In genomic region chr16:70065376-70065745, GRCh38 we compare ENCODE assay signal across 8 cellular contexts. TPM values are rescaled to one million over a fixed set of nuclear protein-coding genes. Genes with fewer than 3 reads are reported as not detected.
DNase-seq lines count a peak whose midpoint lies in the region; ATAC-seq and TF ChIP-seq lines count a peak whose summit lies in the region.
"Not testable (repeated sequence)": the region's sequence is repeated elsewhere in the genome, so short reads cannot be mapped to it uniquely, and the experiment has no call there.

No MANE protein-coding gene starts in this region.

- not testable (repeated sequence) for H3K9me3 Mint-ChIP-seq in GM23338; T-helper 2 cell treated with Interferon-gamma antibody and Interleukin-4, amounts not matched to agents 5 μg/mL and 100 μg/mL, for 36 hours; neural crest cell

- H3K9me2 ChIP-seq in GM23338 (ENCODE audit: insufficient read depth), result not testable (repeated sequence)

- not testable (repeated sequence) for H2AFZ ChIP-seq in GM23338

- H3K27me3 ChIP-seq in GM23338 (ENCODE audit: insufficient read depth); brain microvascular endothelial cell (replicated peaks); right atrium auricular region; transverse colon: not testable (repeated sequence)

- not testable (repeated sequence) for H3K27ac ChIP-seq in GM23338 (ENCODE audit: low read depth)
- H3K27ac ChIP-seq in brain microvascular endothelial cell, result peak overlapping the region; percentile 63
- H3K27ac ChIP-seq in right atrium auricular region, result peak overlapping the region; percentile 90 to 97
- H3K27ac ChIP-seq in transverse colon, result peak overlapping the region; percentile 90 to 96 (median 92)

- H3K36me3 Mint-ChIP-seq in GM23338 (ENCODE audit: low read depth); T-helper 2 cell treated with Interferon-gamma antibody and Interleukin-4, amounts not matched to agents 5 μg/mL and 100 μg/mL, for 36 hours (ENCODE audit: low read depth); neural crest cell (ENCODE audit: low read depth): not testable (repeated sequence)

- ATAC-seq in GM18498 (IDR thresholded peaks at IDR 0.05; ENCODE audit: unreplicated experiment) (peak; percentile 36), GM23338 (peak; percentile 69), HG03432 (IDR thresholded peaks at IDR 0.05; ENCODE audit: unreplicated experiment) (peak; percentile 41)

- H3K4me3 ChIP-seq in GM23338 (peak overlapping the region; percentile 91), brain microvascular endothelial cell (ENCODE audit: low read depth, low read length) (peak overlapping the region; percentile 64), right atrium auricular region (peak overlapping the region; percentile 69 to 76), transverse colon (peak overlapping the region; percentile 60 to 82 (median 72))

- peaks cover 34% of the 10 kb centered on the region for H3K79me2 ChIP-seq in GM23338 (replicated peaks; ENCODE audit: insufficient read depth)

- DNase-seq in GM23338 (ENCODE audit: low spot score); brain microvascular endothelial cell; right atrium auricular region (ENCODE audit: low spot score); neural crest cell (ENCODE audit: low read depth, low spot score); transverse colon: not testable (repeated sequence)
- peak; percentile 5 for DNase-seq in T-helper 2 cell treated with Interferon-gamma antibody and Interleukin-4, amounts not matched to agents 5 μg/mL and 100 μg/mL, for 36 hours (ENCODE audit: low spot score)

- not testable (repeated sequence) for H3K27ac Mint-ChIP-seq in GM23338; T-helper 2 cell treated with Interferon-gamma antibody and Interleukin-4, amounts not matched to agents 5 μg/mL and 100 μg/mL, for 36 hours; neural crest cell (ENCODE audit: unreplicated experiment)

- H3K4me1 ChIP-seq in GM23338 (ENCODE audit: insufficient read depth), result not testable (repeated sequence)
- peaks cover 0 to 14% of the 10 kb centered on the region in 2 donors for H3K4me1 ChIP-seq in right atrium auricular region
- H3K4me1 ChIP-seq in transverse colon, result peaks cover 0 to 42% (median 20%) of the 10 kb centered on the region in 4 donors

- TF ChIP-seq EP300 in transverse colon (IDR thresholded peaks at IDR 0.05; ENCODE audit: low read depth), result not testable (repeated sequence)

- intact Hi-C loops in transverse colon (cut with DNase I; ENCODE audit: low total_unique reads), result not testable (repeated sequence)

- peak overlapping the region; percentile 90 for H3K4me2 ChIP-seq in GM23338

- not testable (repeated sequence) for H3K27me3 Mint-ChIP-seq in GM23338 (ENCODE audit: insufficient read depth, low read depth, poor library complexity); T-helper 2 cell treated with Interferon-gamma antibody and Interleukin-4, amounts not matched to agents 5 μg/mL and 100 μg/mL, for 36 hours (ENCODE audit: low read depth)
- peaks cover 11% of the 10 kb centered on the region for H3K27me3 Mint-ChIP-seq in neural crest cell (ENCODE audit: low read depth)

- WGBS in transverse colon (ENCODE audit: low coverage in 1 of 2), 2 donors, result 0% methylated on average over 16 of the region's 40 CpGs; no CpG with 5 or more reads in 1 of the 2 donors

- H3K4me3 Mint-ChIP-seq in GM23338, result peak overlapping the region; percentile 83
- peak overlapping the region; percentile 84 for H3K4me3 Mint-ChIP-seq in T-helper 2 cell treated with Interferon-gamma antibody and Interleukin-4, amounts not matched to agents 5 μg/mL and 100 μg/mL, for 36 hours
- peak overlapping the region; percentile 84 for H3K4me3 Mint-ChIP-seq in neural crest cell

- TF ChIP-seq POLR2A in transverse colon (IDR thresholded peaks at IDR 0.05), result not testable (repeated sequence)

- H3K4me1 Mint-ChIP-seq in GM23338, result peaks cover 14% of the 10 kb centered on the region
- H3K4me1 Mint-ChIP-seq in T-helper 2 cell treated with Interferon-gamma antibody and Interleukin-4, amounts not matched to agents 5 μg/mL and 100 μg/mL, for 36 hours (ENCODE audit: low read depth); neural crest cell: not testable (repeated sequence)

- not testable (repeated sequence) for H4K20me1 ChIP-seq in GM23338 (replicated peaks; ENCODE audit: insufficient read depth)

- not testable (repeated sequence) for TF ChIP-seq CTCF in GM23338 (conservative IDR thresholded peaks at IDR 0.05; ENCODE audit: low read depth in 2 of 2); brain microvascular endothelial cell (IDR thresholded peaks at IDR 0.05; ENCODE audit: low read depth, low read length, missing control alignments); right atrium auricular region (IDR thresholded peaks at IDR 0.05); transverse colon (IDR thresholded peaks at IDR 0.05)
- peak; percentile 18 for TF ChIP-seq CTCF in neural crest cell (conservative IDR thresholded peaks at IDR 0.05)

- H3K36me3 ChIP-seq in GM23338 (ENCODE audit: insufficient read depth); brain microvascular endothelial cell (replicated peaks); right atrium auricular region; transverse colon: not testable (repeated sequence)

- not testable (repeated sequence) for H3K9me3 ChIP-seq in right atrium auricular region, transverse colon

- not testable (repeated sequence) for H3F3A ChIP-seq in GM23338 (replicated peaks; ENCODE audit: low read depth)

- in situ Hi-C loops in brain microvascular endothelial cell (cut with HindIII; ENCODE audit: low pct_ligation_motif_present, low sequenced_read_pairs); transverse colon (cut with MboI; ENCODE audit: low pct_ligation_motif_present in 1 of 4, low pct_unique_long_range_greater_than_20kb in 1 of 4, low sequenced_read_pairs in 3 of 4): not testable (repeated sequence)

RNA-seq across cellular contexts. Expression of gene PDPR, which starts 48.8 kb away (rescaled TPM):
- 35.7 and 38.2 TPM in 2 replicates for total RNA-seq in GM23338 (2014; rRNA removed; shearing (Covaris generic))
- 7.8 and 8.3 TPM in 2 replicates for polyA plus RNA-seq in GM23338 (2016; fragmentation: Nextera tagmentation; extraction: Ambion mirVana)
- total RNA-seq in right atrium auricular region, result 10 to 100 TPM; 19.3 to 26.4 TPM
- 24.0 and 25.8 TPM in 2 replicates for total RNA-seq in neural crest cell
- 10 to 100 TPM; 29.1 to 36.2 (median 31.7) TPM for total RNA-seq in transverse colon
